ENCODE assay signal across 14 cellular contexts in genomic region chr4:52701207-52701606, GRCh38. TPM values are rescaled to one million over a fixed set of nuclear protein-coding genes. Genes with fewer than 3 reads are reported as not detected.
A peak's percentile ranks its signal among the peaks of the same experiment; 100 is the strongest.
DNase-seq lines count a peak whose midpoint lies in the region; ATAC-seq and TF ChIP-seq lines count a peak whose summit lies in the region.
"Had no signal": no experiment of that assay in that cellular context is flagged by ENCODE, and none has a peak within 500 bp of the region (broad histone marks: within the 10 kb centered on the region; RNA-seq: fewer than 3 reads in every experiment).

No MANE protein-coding gene starts in this region.

- no peaks in the 10 kb centered on the region for H3K27me3 Mint-ChIP-seq in endothelial cell (ENCODE audit: unreplicated experiment)

- no peak overlapping the region for H3K27ac Mint-ChIP-seq in endothelial cell (ENCODE audit: unreplicated experiment)
- H3K27ac Mint-ChIP-seq: activated T-helper 2 cell treated with anti-CD3 and anti-CD28 coated beads, Interferon-gamma antibody, Interleukin-2, Interleukin-4, amounts not matched to agents 10 μg/mL and 5 μg/mL and 100 μg/mL, durations not matched to agents 14 hours and 24 hours and 36 hours; HFFc6 had no signal

- ATAC-seq in GM19438 (IDR thresholded peaks at IDR 0.05; ENCODE audit: low read depth, unreplicated experiment) (peak; percentile 97), HG02870 (IDR thresholded peaks at IDR 0.05; ENCODE audit: unreplicated experiment) (peak; percentile 96), HG03521 (IDR thresholded peaks at IDR 0.05; ENCODE audit: unreplicated experiment) (peak; percentile 90)
- ATAC-seq: PC-3 had no signal

- H3K9me3 Mint-ChIP-seq in endothelial cell (ENCODE audit: unreplicated experiment) = no peaks in the 10 kb centered on the region
- H3K9me3 Mint-ChIP-seq: activated T-helper 2 cell treated with anti-CD3 and anti-CD28 coated beads, Interferon-gamma antibody, Interleukin-2, Interleukin-4, amounts not matched to agents 10 μg/mL and 5 μg/mL and 100 μg/mL, durations not matched to agents 14 hours and 24 hours and 36 hours; central memory CD8-positive, alpha-beta T cell; HFFc6; neural crest cell had no signal

- DNase-seq in GM13976 (ENCODE audit: low spot score) (peak; percentile 30), NCI-H1694 treated with DMSO at 0.1 percent for 48 hours (lab: John Stamatoyannopoulos, UW) (no peak), endothelial cell (ENCODE audit: low spot score) (no peak), NCI-H446 treated with DMSO at 0.1 percent for 48 hours (lab: John Stamatoyannopoulos, UW) (no peak)
- no peak for DNase-seq in activated naive CD4-positive, alpha-beta T cell treated with anti-CD3 and anti-CD28 coated beads, Interleukin-2, amount 50 U/mL, for 16 hours
- DNase-seq: HFFc6; PC-3; stimulated activated naive CD4-positive, alpha-beta T cell treated with Interleukin-2 at 50 U/mL for 16 hours had no signal

- H3K36me3 Mint-ChIP-seq in endothelial cell (ENCODE audit: low read depth, unreplicated experiment) = no peaks in the 10 kb centered on the region

- no peaks in the 10 kb centered on the region for H3K4me1 Mint-ChIP-seq in endothelial cell (ENCODE audit: unreplicated experiment)
- H3K4me1 Mint-ChIP-seq: neural crest cell had no signal

- TF ChIP-seq CTCF in GM13976 (IDR thresholded peaks at IDR 0.05; ENCODE audit: borderline replicate concordance, control extremely low read depth, extremely low read depth, insufficient read depth, missing control alignments) (no peak), endothelial cell (IDR thresholded peaks at IDR 0.05; ENCODE audit: unreplicated experiment) (no peak)

- in situ Hi-C loops in GM13976 (cut with MboI; ENCODE audit: low sequenced_read_pairs, unreplicated experiment) = no loop called here

- H3K4me3 Mint-ChIP-seq in endothelial cell (ENCODE audit: unreplicated experiment) = no peak overlapping the region
- H3K4me3 Mint-ChIP-seq: central memory CD8-positive, alpha-beta T cell; HFFc6; neural crest cell had no signal

RNA-seq across cellular contexts. Expression of gene USP46, which starts 42.1 kb away (rescaled TPM):
- total RNA-seq in endothelial cell (ENCODE audit: unreplicated experiment) = 32.4 TPM

RNA-seq across cellular contexts. Expression of gene ERVMER34-1, which starts 50.0 kb away (rescaled TPM):
- 0.44 TPM for total RNA-seq in endothelial cell (ENCODE audit: unreplicated experiment)
- total RNA-seq: activated T-helper 2 cell treated with anti-CD3 and anti-CD28 coated beads, Interferon-gamma antibody, Interleukin-2, Interleukin-4, amounts not matched to agents 10 μg/mL and 5 μg/mL and 100 μg/mL, durations not matched to agents 14 hours and 24 hours and 36 hours; HFFc6 had no signal
